Comparison of ENCODE assay signal across 7 cellular contexts in genomic region chr5:111003623-111004022, GRCh38.
"Had no signal": no experiment of that assay in that cellular context is flagged by ENCODE, and none has a peak within 500 bp of the region (broad histone marks: within the 10 kb centered on the region; RNA-seq: fewer than 3 reads in every experiment).

No MANE protein-coding gene starts in this region.

- H3K4me1 ChIP-seq: HAP-1 had no signal

- H3K9me3 ChIP-seq: HAP-1 had no signal

- H2AFZ ChIP-seq: GM23248 had no signal

- H3K36me3 ChIP-seq: HAP-1 had no signal

- H3K4me3 ChIP-seq: GM23248, HAP-1 had no signal

- H3K27ac ChIP-seq: GM23248 had no signal

- DNase-seq: GM23248, GOT3, H7, HFFc6, KBM-7 had no signal

- H3K9ac ChIP-seq: GM23248 had no signal

- ATAC-seq: HCT116 had no signal
